In the genomic region with DNA sequence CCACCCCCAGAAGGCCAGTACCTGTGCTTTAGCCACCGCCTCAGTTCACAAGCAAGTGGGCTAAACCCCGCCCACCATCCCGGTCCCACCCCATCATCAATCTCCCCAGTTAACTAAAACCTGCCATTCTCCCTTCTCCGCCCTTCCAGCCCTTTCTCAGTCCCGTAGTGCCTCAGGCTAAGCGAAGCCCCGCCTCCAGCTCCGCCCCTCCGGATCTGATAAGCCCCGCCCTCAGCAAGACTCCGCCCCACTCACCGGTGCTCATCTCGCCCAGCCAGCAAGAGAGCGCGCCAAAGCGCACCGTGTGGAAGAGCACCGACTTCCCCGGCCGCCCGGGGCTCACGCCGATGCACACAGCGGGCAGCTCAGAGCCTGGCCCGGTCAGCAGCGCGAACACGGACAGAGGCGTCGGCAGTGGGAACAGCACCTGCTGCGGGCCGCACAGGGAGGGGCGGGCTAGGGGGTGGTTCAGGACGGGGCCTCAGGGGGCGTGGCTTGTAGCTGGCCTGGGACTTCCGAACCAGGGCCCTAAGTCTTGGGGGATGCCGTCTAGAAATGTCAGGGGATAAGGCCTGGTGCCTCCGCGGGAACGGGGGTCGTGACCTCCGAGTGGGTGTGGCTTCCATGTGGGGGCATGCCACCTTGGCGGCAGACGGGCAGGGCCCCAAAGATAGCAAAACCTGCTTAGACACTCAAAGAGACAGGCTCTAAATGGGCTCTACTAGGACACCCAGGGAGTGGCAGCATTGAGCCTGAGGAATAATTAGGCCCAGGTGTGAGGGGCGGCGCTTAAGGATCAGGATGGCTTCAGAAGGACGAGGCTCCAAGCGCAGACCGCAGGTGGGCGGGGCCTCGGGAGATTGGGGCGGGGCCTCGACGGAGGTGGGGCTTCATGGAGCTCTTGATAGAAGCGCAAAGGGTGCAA, we compare ENCODE assay signal across 9 cellular contexts. TPM values are rescaled to one million over a fixed set of nuclear protein-coding genes. Genes with fewer than 3 reads are reported as not detected.
DNase-seq lines count a peak whose midpoint lies in the region; ATAC-seq, FAIRE-seq and TF ChIP-seq lines count a peak whose summit lies in the region.
"Had no signal": no experiment of that assay in that cellular context is flagged by ENCODE, and none has a peak within 500 bp of the region (broad histone marks: within the 10 kb centered on the region; RNA-seq: fewer than 3 reads in every experiment).

No MANE protein-coding gene starts in this region.

- no peaks in the 10 kb centered on the region for H3K27me3 Mint-ChIP-seq in activated CD8-positive, alpha-beta memory T cell treated with anti-CD3 and anti-CD28 coated beads, Interleukin-2, amount 10 ng/mL, durations not matched to agents 7 days and 5 days

- no peak for TF ChIP-seq RAD21 in A549 (conservative IDR thresholded peaks at IDR 0.05 in 1 of 2, IDR thresholded peaks at IDR 0.05 in 1 of 2)

- 0 out of 5 replicates have a peak, but pooled peaks of 1 of the 2 experiments have one; percentile 12 for TF ChIP-seq EP300 in A549 (IDR thresholded peaks at IDR 0.05)

- TF ChIP-seq POLR2A in A549 (IDR thresholded peaks at IDR 0.05; ENCODE audit: low read length) = no peak

- H3K27me3 ChIP-seq in iPS-20b (ENCODE audit: insufficient read depth, low read length) = no peaks in the 10 kb centered on the region

- CTCF ChIA-PET in A549 (lab: Yijun Ruan, JAX) = interaction anchor here (0.5 to 5.5 kb wide), 14 partner anchors 10 to 334 kb away, joined by 3 to 17 read pairs (median 5); a partner anchor contains a TSS
- CTCF ChIA-PET in activated CD8-positive, alpha-beta memory T cell treated with anti-CD3 and anti-CD28 coated beads, Interleukin-2, amount 10 ng/mL, durations not matched to agents 7 days and 5 days (lab: Charles Lee) = interaction anchor here (1.5 kb wide), 2 partner anchors 17 to 38 kb away, joined by 3 to 4 read pairs; no protein-coding TSS in a partner anchor

- FAIRE-seq in A549 (lab: Jason Lieb, UNC) = peak; percentile 81
- FAIRE-seq in RCC 7860 (lab: Jason Lieb, UNC) = no peak

- 18% methylated on average over 52 of the region's 55 CpGs for WGBS in A549 (ENCODE audit: missing lambda C conversion rate)

- TF ChIP-seq CTCF in A549 (IDR thresholded peaks at IDR 0.05) = no peak

- H3K27ac Mint-ChIP-seq in activated CD8-positive, alpha-beta memory T cell treated with anti-CD3 and anti-CD28 coated beads, Interleukin-2, amount 10 ng/mL, durations not matched to agents 7 days and 5 days = no peak overlapping the region

- DNase-seq in A549 (ENCODE audit: low read depth in 1 of 2, low spot score in 1 of 2) (peak; percentile 84 to 90), HuH-7.5 (ENCODE audit: low spot score) (peak; percentile 59), NCI-H1092 treated with DMSO at 0.1 percent for 48 hours (lab: John Stamatoyannopoulos, UW) (no peak), RCC 7860 (ENCODE audit: low spot score) (no peak)
- DNase-seq in activated CD8-positive, alpha-beta memory T cell treated with anti-CD3 and anti-CD28 coated beads, Interleukin-2, amount 10 ng/mL, durations not matched to agents 7 days and 5 days = no peak
- peak; percentile 9 for DNase-seq in stimulated activated CD8-positive, alpha-beta memory T cell treated with anti-CD3 and anti-CD28 coated beads, Interleukin-7, amount 100 ng/mL, for 24 hours (ENCODE audit: low read depth)

- H3K27ac ChIP-seq in A549 (peak overlapping the region; percentile 19 to 56; a peak in 4 of 6 replicates), iPS-20b (ENCODE audit: low read length) (peak overlapping the region; percentile 11)

- H3K4me3 ChIP-seq in A549 (peak overlapping the region; percentile 42), iPS-20b (ENCODE audit: low read length) (peak overlapping the region; percentile 82)

- H3K4me1 Mint-ChIP-seq in activated CD8-positive, alpha-beta memory T cell treated with anti-CD3 and anti-CD28 coated beads, Interleukin-2, amount 10 ng/mL, durations not matched to agents 7 days and 5 days = peaks cover 3% of the 10 kb centered on the region

- peak; percentile 84 to 89 for ATAC-seq in A549
- ATAC-seq in activated CD8-positive, alpha-beta memory T cell treated with anti-CD3 and anti-CD28 coated beads, Interleukin-2, amount 10 ng/mL, durations not matched to agents 7 days and 5 days = peak; percentile 45
- no peak for ATAC-seq in GM18867 (IDR thresholded peaks at IDR 0.05; ENCODE audit: unreplicated experiment)

- POLR2A ChIA-PET in A549 (lab: Yijun Ruan, JAX) = interaction anchor here (1.8 kb wide), 1 partner anchor 22 kb away, joined by 13 read pairs; a partner anchor contains a TSS

- H3K9me3 Mint-ChIP-seq in activated CD8-positive, alpha-beta memory T cell treated with anti-CD3 and anti-CD28 coated beads, Interleukin-2, amount 10 ng/mL, durations not matched to agents 7 days and 5 days (ENCODE audit: low read depth) = no peaks in the 10 kb centered on the region

- peak overlapping the region; percentile 65; the same call in 1 of the 2 replicates for H3K9ac ChIP-seq in iPS-20b (ENCODE audit: low read depth, low read length)

- H3K9me3 ChIP-seq in A549 (no peaks in the 10 kb centered on the region), iPS-20b (ENCODE audit: insufficient read depth, low read depth, low read length) (no peaks in the 10 kb centered on the region)

- H3K4me3 Mint-ChIP-seq in activated CD8-positive, alpha-beta memory T cell treated with anti-CD3 and anti-CD28 coated beads, Interleukin-2, amount 10 ng/mL, durations not matched to agents 7 days and 5 days = no peak overlapping the region

- H3K4me2 ChIP-seq in A549 = peak overlapping the region; percentile 83

- H3K4me1 ChIP-seq in A549 (0 out of 3 replicates have a peak, but pooled peaks cover 5% of the 10 kb centered on the region), iPS-20b (ENCODE audit: insufficient read depth, low read length) (peaks cover 3% of the 10 kb centered on the region; the same call in 1 of the 2 replicates)

- H3K36me3 Mint-ChIP-seq in activated CD8-positive, alpha-beta memory T cell treated with anti-CD3 and anti-CD28 coated beads, Interleukin-2, amount 10 ng/mL, durations not matched to agents 7 days and 5 days = peaks cover 48% of the 10 kb centered on the region

- H3K36me3 ChIP-seq in iPS-20b (ENCODE audit: insufficient read depth, low read depth, low read length) = no peaks in the 10 kb centered on the region

TF ChIP-seq in A549, 52 proteins besides CTCF, POLR2A, EP300 and RAD21:
- TF ChIP-seq, protein P1, sequence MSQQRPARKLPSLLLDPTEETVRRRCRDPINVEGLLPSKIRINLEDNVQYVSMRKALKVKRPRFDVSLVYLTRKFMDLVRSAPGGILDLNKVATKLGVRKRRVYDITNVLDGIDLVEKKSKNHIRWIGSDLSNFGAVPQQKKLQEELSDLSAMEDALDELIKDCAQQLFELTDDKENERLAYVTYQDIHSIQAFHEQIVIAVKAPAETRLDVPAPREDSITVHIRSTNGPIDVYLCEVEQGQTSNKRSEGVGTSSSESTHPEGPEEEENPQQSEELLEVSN (IDR thresholded peaks at IDR 0.05; ENCODE audit: borderline replicate concordance, low read depth) = peak; percentile 89
- no peak for TF ChIP-seq HOXA7 (CRISPR knock-in tag; IDR thresholded peaks at IDR 0.05)
- TF ChIP-seq, protein P2, sequence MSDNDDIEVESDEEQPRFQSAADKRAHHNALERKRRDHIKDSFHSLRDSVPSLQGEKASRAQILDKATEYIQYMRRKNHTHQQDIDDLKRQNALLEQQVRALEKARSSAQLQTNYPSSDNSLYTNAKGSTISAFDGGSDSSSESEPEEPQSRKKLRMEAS (IDR thresholded peaks at IDR 0.05) = peak; percentile 92

RNA-seq across cellular contexts. Expression of a gene that starts 21.4 kb away (rescaled TPM):
- polyA plus RNA-seq in A549 (2011; rRNA removed) (0.78 and 1.2 TPM in 2 replicates), A549 (2017; fragmentation: RNase III; extraction: RNeasy Plus Mini Kit Qiagen cat#74134 plus additional on column Dnase treatment) (1.3 to 2.6 TPM (median 2.1 TPM) in 3 replicates)
- polyA plus RNA-seq in A549 (2012; cell fraction: cytosol; rRNA removed) = 1.4 TPM in 2 replicates
- 7.0 and 8.1 TPM in 2 replicates for polyA plus RNA-seq in A549 (2012; cell fraction: nucleus; rRNA removed)
- 0.33 and 0.44 TPM in 2 replicates for polyA minus RNA-seq in A549 (2011; rRNA and poly(A)+ RNA removed)
- 100 to 1,000 TPM; 337 to 497 TPM for total RNA-seq in activated CD8-positive, alpha-beta memory T cell treated with anti-CD3 and anti-CD28 coated beads, Interleukin-2, amount 10 ng/mL, durations not matched to agents 7 days and 5 days
- total RNA-seq: lung microvascular endothelial cell had no signal

RNA-seq across cellular contexts. Expression of a gene that starts 22.7 kb away (rescaled TPM):
- polyA plus RNA-seq in A549 (2011; rRNA removed) = 419 and 491 TPM in 2 replicates
- polyA plus RNA-seq in A549 (2012; cell fraction: cytosol; rRNA removed) = 1,849 and 2,120 TPM in 2 replicates
- 1,703 and 2,003 TPM in 2 replicates for polyA plus RNA-seq in A549 (2012; cell fraction: nucleus; rRNA removed)
- 910 to 1,057 TPM (median 937 TPM) in 3 replicates for polyA plus RNA-seq in A549 (2017; fragmentation: RNase III; extraction: RNeasy Plus Mini Kit Qiagen cat#74134 plus additional on column Dnase treatment)
- polyA minus RNA-seq in A549 (2011; rRNA and poly(A)+ RNA removed) = 774 and 844 TPM in 2 replicates
- total RNA-seq in activated CD8-positive, alpha-beta memory T cell treated with anti-CD3 and anti-CD28 coated beads, Interleukin-2, amount 10 ng/mL, durations not matched to agents 7 days and 5 days = 100 to 1,000 TPM; 281 to 308 TPM

RNA-seq across cellular contexts. Expression of a gene that starts 51.1 kb away (rescaled TPM):
- polyA plus RNA-seq in A549 (2011; rRNA removed) (605 and 614 TPM in 2 replicates), A549 (2017; fragmentation: RNase III; extraction: RNeasy Plus Mini Kit Qiagen cat#74134 plus additional on column Dnase treatment) (967 to 1,087 TPM (median 1,011 TPM) in 3 replicates)
- polyA plus RNA-seq in A549 (2012; cell fraction: cytosol; rRNA removed) = 1,005 and 1,074 TPM in 2 replicates
- 3,482 and 4,263 TPM in 2 replicates for polyA plus RNA-seq in A549 (2012; cell fraction: nucleus; rRNA removed)
- polyA minus RNA-seq in A549 (2011; rRNA and poly(A)+ RNA removed) = 488 and 611 TPM in 2 replicates
- total RNA-seq in activated CD8-positive, alpha-beta memory T cell treated with anti-CD3 and anti-CD28 coated beads, Interleukin-2, amount 10 ng/mL, durations not matched to agents 7 days and 5 days = 100 to 1,000 TPM; 413 to 433 TPM

Comparison
In these comparisons a context has a peak if more than half of its experiments do, and no peak if none do; other contexts are left out.
1. DNase-seq: peak in A549 (2 of 2), HuH-7.5 (single experiment) and stimulated activated CD8-positive, alpha-beta memory T cell treated with anti-CD3 and anti-CD28 coated beads, Interleukin-7, amount 100 ng/mL, for 24 hours (single experiment); none in activated CD8-positive, alpha-beta memory T cell treated with anti-CD3 and anti-CD28 coated beads, Interleukin-2, amount 10 ng/mL, durations not matched to agents 7 days and 5 days (single experiment), NCI-H1092 treated with DMSO at 0.1 percent for 48 hours (single experiment) and RCC 7860 (single experiment).